In genomic region chr15:92636950-92637481, GRCh38 we compare ENCODE assay signal across 9 cellular contexts. TPM values are rescaled to one million over a fixed set of nuclear protein-coding genes. Genes with fewer than 3 reads are reported as not detected.
DNase-seq lines count a peak whose midpoint lies in the region; ATAC-seq and TF ChIP-seq lines count a peak whose summit lies in the region.
"Had no signal": no experiment of that assay in that cellular context is flagged by ENCODE, and none has a peak within 500 bp of the region (broad histone marks: within the 10 kb centered on the region; RNA-seq: fewer than 3 reads in every experiment).

No MANE protein-coding gene starts in this region.

- CTCF ChIA-PET in Panc1 (lab: Charles Lee) = no interaction called here

- 89 to 90% methylated on average over 6 of the region's 6 CpGs for WGBS in aorta, 2 donors

- POLR2A ChIA-PET in Panc1 (lab: Charles Lee) = no interaction called here

- H3K4me1 ChIP-seq in Panc1 (ENCODE audit: control insufficient read depth, insufficient read depth, low read length) (peaks cover 53% of the 10 kb centered on the region), aorta (ENCODE audit: control insufficient read depth in 1 of 2, insufficient read depth in 2 of 2, low read length in 2 of 2) (no peaks in the 10 kb centered on the region)

- ATAC-seq in Right ventricle myocardium inferior = no peak
- peak; percentile 66 for ATAC-seq in Panc1
- peak; percentile 42 for ATAC-seq in aorta (ENCODE audit: low FRiP score)
- no peak for ATAC-seq in GM21619 (IDR thresholded peaks at IDR 0.05; ENCODE audit: unreplicated experiment)

- H3K9me3 ChIP-seq in Panc1 (ENCODE audit: control insufficient read depth, insufficient read depth, low read depth, low read length) (no peaks in the 10 kb centered on the region), aorta (ENCODE audit: control insufficient read depth, low read length) (no peaks in the 10 kb centered on the region)

- H3K36me3 ChIP-seq in Panc1 (ENCODE audit: control insufficient read depth, insufficient read depth, low read length) (no peaks in the 10 kb centered on the region), aorta (ENCODE audit: control insufficient read depth in 1 of 2, insufficient read depth in 2 of 2, low read length in 1 of 2) (no peaks in the 10 kb centered on the region)

- H3K4me3 ChIP-seq in Panc1 (ENCODE audit: low read depth in 2 of 2, low read length in 2 of 2) (peak overlapping the region in 1 of 2 experiments; percentile 21; a peak in 1 of 4 replicates), aorta (ENCODE audit: low read length in 2 of 2) (no peak overlapping the region)

- in situ Hi-C loops in Panc1 (cut with HindIII; ENCODE audit: low pct_unique_long_range_greater_than_20kb, low sequenced_read_pairs) = no loop called here

- TF ChIP-seq CTCF in Panc1 (IDR thresholded peaks at IDR 0.05) = no peak

- peak overlapping the region; percentile 86 for H3K27ac ChIP-seq in Panc1 (ENCODE audit: low read length)
- H3K27ac ChIP-seq in aorta (ENCODE audit: low read depth in 1 of 2, low read length in 2 of 2) = no peak overlapping the region

- intact Hi-C loops in cardiac septum (cut with DNase I) (no loop called here), Right ventricle myocardium inferior (cut with DNase I) (no loop called here), Panc1 (cut with micrococcal nuclease; ENCODE audit: unreplicated experiment) (no loop called here), aorta (cut with DNase I) (no loop called here)

- DNase-seq in cardiac septum (ENCODE audit: low spot score) (peak; percentile 67), Right ventricle myocardium inferior (ENCODE audit: missing footprints) (no peak), Panc1 (ENCODE audit: low read depth, low spot score) (no peak), iPS-NIHi7 (ENCODE audit: extremely low spot score) (peak; percentile 83), aorta (peak in 1 of 2 donors; percentile 61), RKO (ENCODE audit: low spot score) (no peak), NCI-H1930 (lab: John Stamatoyannopoulos, UW) (no peak)
- DNase-seq: activated naive CD8-positive, alpha-beta T cell treated with anti-CD3 and anti-CD28 coated beads, Interleukin-2, amount 10 ng/mL, durations not matched to agents 7 days and 5 days had no signal

- no TSS peak for BruUV-seq in Panc1 (replicated peaks; lab: Mats Ljungman, UMichigan)

- H3K27me3 ChIP-seq in Panc1 (ENCODE audit: control insufficient read depth, insufficient read depth, low read length) = no peaks in the 10 kb centered on the region
- no peaks in the 10 kb centered on the region for H3K27me3 ChIP-seq in aorta (ENCODE audit: control insufficient read depth in 1 of 2, insufficient read depth in 2 of 2, low read length in 1 of 2)

RNA-seq across cellular contexts. Expression of gene FAM174B, which starts 18.6 kb away (rescaled TPM):
- total RNA-seq in cardiac septum (6.5 TPM), Right ventricle myocardium inferior (13.0 TPM), Panc1 (2021; ENCODE audit: unreplicated experiment) (30.7 TPM), aorta (10 to 100 TPM; 10.3 to 16.0 TPM)
- polyA plus RNA-seq in Panc1 (2012; ENCODE audit: insufficient read length) = 22.5 TPM
- polyA plus RNA-seq in aorta = 1 to 10 TPM in 1 of 2 donors, not detected in 1; 3.3 TPM

Comparison
In these comparisons a context has a peak if more than half of its experiments do, and no peak if none do; other contexts are left out.
1. DNase-seq: peak in cardiac septum (single experiment) and iPS-NIHi7 (single experiment); none in Right ventricle myocardium inferior (single experiment), Panc1 (single experiment), RKO (single experiment) and NCI-H1930 (0 of 2).
2. ATAC-seq: peak in Panc1 (single experiment) and aorta (single experiment); none in Right ventricle myocardium inferior (single experiment) and GM21619 (single experiment).